8 cellular contexts compared by ENCODE assay signal in the genomic region with DNA sequence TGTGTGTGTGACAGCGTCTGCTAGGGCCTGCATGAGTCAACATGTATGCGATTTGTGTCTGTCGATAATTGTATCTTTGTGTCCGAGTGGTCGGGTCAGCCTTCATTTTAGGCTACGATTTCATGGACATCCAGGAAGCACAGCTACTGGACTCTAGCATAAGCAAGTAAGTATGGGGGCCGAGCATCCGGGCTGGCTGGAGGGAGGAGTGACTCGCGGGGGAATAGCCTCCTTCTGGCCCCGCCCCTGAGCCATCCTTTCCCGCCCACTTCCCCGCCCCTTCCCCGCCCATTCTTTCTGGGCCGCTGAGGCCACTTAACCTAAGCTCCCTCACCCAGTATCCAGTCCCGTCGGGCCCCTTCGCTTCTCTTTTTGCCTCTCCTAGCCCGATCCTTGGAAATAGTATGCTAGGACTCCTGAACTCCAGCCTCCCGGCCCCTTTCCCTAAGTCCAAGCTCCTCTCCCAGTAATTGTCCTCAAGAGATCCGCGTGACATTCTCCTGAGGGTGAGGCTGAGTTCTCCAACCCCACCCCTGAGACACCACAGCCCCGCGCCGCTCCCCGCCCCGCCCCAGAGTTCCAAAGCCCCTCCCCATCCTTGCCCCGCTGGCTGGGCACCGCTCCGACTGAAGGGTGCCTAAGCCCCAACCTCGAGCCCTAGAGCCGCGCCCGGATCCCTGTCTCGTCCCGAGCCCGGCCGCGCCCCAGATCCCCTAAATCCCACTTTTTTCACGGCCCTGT. TPM values are rescaled to one million over a fixed set of nuclear protein-coding genes. Genes with fewer than 3 reads are reported as not detected.
DNase-seq lines count a peak whose midpoint lies in the region; ATAC-seq and TF ChIP-seq lines count a peak whose summit lies in the region.

No MANE protein-coding gene starts in this region.

- peak overlapping the region; percentile 82 for H3K4me2 ChIP-seq in DND-41 (ENCODE audit: insufficient read depth, low read length)

- peak overlapping the region; percentile 61 for H2AFZ ChIP-seq in DND-41 (ENCODE audit: low read depth, low read length)

- peak; percentile 75 for ATAC-seq in DND-41 (ENCODE audit: insufficient read depth, low read depth)
- ATAC-seq in HG02763 (IDR thresholded peaks at IDR 0.05; ENCODE audit: unreplicated experiment), result peak; percentile 20
- no peak for ATAC-seq in GM19395 (IDR thresholded peaks at IDR 0.05; ENCODE audit: unreplicated experiment)

- H3K4me1 ChIP-seq in DND-41 (ENCODE audit: insufficient read depth, low read length), result peaks cover 27% of the 10 kb centered on the region

- H4K20me1 ChIP-seq in DND-41 (ENCODE audit: insufficient read depth, low read length), result no peaks in the 10 kb centered on the region

- no peaks in the 10 kb centered on the region for H3K9me3 ChIP-seq in DND-41 (ENCODE audit: insufficient read depth, low read length, severe bottlenecking)

- H3K79me2 ChIP-seq in DND-41 (ENCODE audit: insufficient read depth, low read length), result no peaks in the 10 kb centered on the region

- H3K36me3 ChIP-seq in DND-41 (ENCODE audit: insufficient read depth, low read length), result no peaks in the 10 kb centered on the region

- peak overlapping the region; percentile 32 to 58; a peak in 3 of 4 replicates for H3K4me3 ChIP-seq in DND-41 (ENCODE audit: low read depth in 1 of 2, low read length in 2 of 2)

- peaks cover 32% of the 10 kb centered on the region for H3K27me3 ChIP-seq in DND-41 (ENCODE audit: insufficient read depth, low read length, poor library complexity)

- DNase-seq in DND-41 (peak; percentile 78), NCI-H446 (lab: John Stamatoyannopoulos, UW) (peak; percentile 88 to 95), cerebellum (ENCODE audit: low spot score) (peak; percentile 98), kidney tubule cell (ENCODE audit: low spot score) (peak; percentile 87)
- DNase-seq in activated CD4-positive, alpha-beta T cell treated with anti-CD3 and anti-CD28 coated beads for 1 hour, result peak; percentile 60
- peak; percentile 59 to 68 for DNase-seq in stimulated activated CD4-positive, alpha-beta T cell treated with anti-CD3 and anti-CD28 coated beads, Interleukin-15, amount 100 ng/mL, for 1 hour (ENCODE audit: low read depth in 1 of 2, low spot score in 1 of 2)

- H3K9ac ChIP-seq in DND-41 (ENCODE audit: low read depth, low read length), result peak overlapping the region; percentile 54

- no peak for TF ChIP-seq CTCF in DND-41 (IDR thresholded peaks at IDR 0.05; ENCODE audit: borderline replicate concordance, extremely low read depth, low read length, poor library complexity, severe bottlenecking)

- no peak overlapping the region for H3K27ac ChIP-seq in DND-41 (ENCODE audit: low read length)

RNA-seq across cellular contexts. Expression of a gene that starts 1.2 kb away (rescaled TPM):
- 2.3 TPM for total RNA-seq in cerebellum

RNA-seq across cellular contexts. Expression of a gene that starts 9.1 kb away (rescaled TPM):
- not detected for total RNA-seq in cerebellum

RNA-seq across cellular contexts. Expression of a gene that starts 17.6 kb away (rescaled TPM):
- total RNA-seq in cerebellum, result not detected

RNA-seq across cellular contexts. Expression of a gene that starts 23.7 kb away (rescaled TPM):
- 0.36 TPM for total RNA-seq in cerebellum

RNA-seq across cellular contexts. Expression of a gene that starts 26.9 kb away (rescaled TPM):
- total RNA-seq in cerebellum, result 1.00 TPM
